Comparison of ENCODE assay signal across 27 cellular contexts in the genomic region with DNA sequence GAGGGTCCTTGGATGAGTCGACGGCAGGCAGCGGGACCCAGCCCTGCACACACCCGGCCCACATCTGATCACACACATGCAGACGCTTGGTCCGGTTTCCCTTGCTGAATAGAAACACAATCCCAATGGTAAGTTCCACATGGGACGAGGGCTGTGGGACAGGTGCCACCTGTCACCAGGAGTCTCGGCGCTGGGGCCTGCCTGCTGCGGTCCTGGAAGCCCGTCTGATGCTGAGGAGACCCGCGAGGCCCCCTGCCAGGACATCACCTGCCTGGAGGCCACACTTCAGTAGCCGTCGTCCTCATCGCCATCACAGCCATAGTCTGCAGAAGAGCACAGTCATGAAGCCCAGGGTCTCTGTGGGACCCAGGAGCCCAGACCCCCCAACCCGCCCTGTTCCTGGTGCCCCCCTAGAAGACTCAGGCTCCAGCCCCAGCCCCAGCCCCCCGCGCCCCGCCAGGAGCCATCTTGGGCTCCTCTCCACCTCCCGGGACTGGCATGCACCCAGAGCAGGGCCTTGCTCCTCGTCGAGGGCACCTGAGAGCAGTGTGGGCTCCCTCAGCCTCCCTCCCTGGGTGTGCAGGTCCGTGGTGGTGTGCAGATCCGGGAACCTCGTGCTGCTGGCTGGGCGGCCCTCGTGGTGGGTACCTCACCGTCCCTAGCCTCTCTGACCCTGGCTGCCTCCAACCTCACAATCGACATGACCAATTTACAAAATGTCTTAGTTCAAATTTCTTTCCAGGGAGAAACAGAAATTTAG.
"Had no signal": no experiment of that assay in that cellular context is flagged by ENCODE, and none has a peak within 500 bp of the region (broad histone marks: within the 10 kb centered on the region; RNA-seq: fewer than 3 reads in every experiment).

No MANE protein-coding gene starts in this region.

- H3K4me3 Mint-ChIP-seq: mesothelial cell of epicardium; natural killer cell; nephron progenitor cell; neural progenitor cell; stimulated activated naive B cell treated with anti-CD40 and anti-IgM and Interleukin-4, amounts not matched to agents 10 μg/mL and 1 μg/mL and 100 μg/mL, for 72 hours had no signal

- H3K79me2 ChIP-seq: parathyroid adenoma had no signal

- H3K9me3 Mint-ChIP-seq: mesothelial cell of epicardium; naive B cell; natural killer cell; nephron progenitor cell; neural progenitor cell; stimulated activated naive B cell treated with anti-CD40 and anti-IgM and Interleukin-4, amounts not matched to agents 10 μg/mL and 1 μg/mL and 100 μg/mL, for 72 hours had no signal

- H3K27ac ChIP-seq: left ventricle myocardium inferior, neural progenitor cell, neutrophil, parathyroid adenoma, psoas muscle, skin epidermis, stomach, thoracic aorta, tibial artery, upper lobe of right lung had no signal

- H3K36me3 ChIP-seq: neural progenitor cell had no signal

- H3K4me1 Mint-ChIP-seq: mesothelial cell of epicardium had no signal

- FAIRE-seq: urothelium cell line had no signal

- H3K4me2 ChIP-seq: neural progenitor cell had no signal

- H3K9me3 ChIP-seq: left ventricle myocardium inferior, neutrophil, psoas muscle, stomach, thoracic aorta, tibial artery, upper lobe of right lung had no signal

- H2AFZ ChIP-seq: neural progenitor cell, parathyroid adenoma had no signal

- H3K27me3 Mint-ChIP-seq: naive B cell; stimulated activated naive B cell treated with anti-CD40 and anti-IgM and Interleukin-4, amounts not matched to agents 10 μg/mL and 1 μg/mL and 100 μg/mL, for 72 hours had no signal

- H3K36me3 Mint-ChIP-seq: naive B cell, natural killer cell had no signal

- H3K4me1 ChIP-seq: neural progenitor cell had no signal

- DNase-seq: islet precursor cell; left ventricle myocardium inferior; mesendoderm; naive B cell; natural killer cell; nephron progenitor cell; occipital lobe; stimulated activated CD4-positive, alpha-beta T cell treated with anti-CD3 and anti-CD28 coated beads, Interleukin-12 subunit alpha, Interleukin-12 subunit beta, amount 100 ng/mL, for 4 hours; stimulated activated CD4-positive, alpha-beta T cell treated with anti-CD3 and anti-CD28 coated beads, Interleukin-15, amount 100 ng/mL, for 24 hours; stimulated activated CD4-positive, alpha-beta T cell treated with anti-CD3 and anti-CD28 coated beads, Interleukin-2, amount 100 ng/mL, for 24 hours; stimulated activated CD4-positive, alpha-beta T cell treated with anti-CD3 and anti-CD28 coated beads, Interleukin-4, amount 100 ng/mL, for 1 hour; stimulated activated naive B cell treated with anti-CD40 and anti-IgM and Interleukin-4, amounts not matched to agents 10 μg/mL and 1 μg/mL and 100 μg/mL, for 72 hours; stimulated activated naive CD8-positive, alpha-beta T cell treated with anti-CD3 and anti-CD28 coated beads, Interleukin-15, Interleukin-2, amounts not matched to agents 100 U/mL and 50 U/mL, for 24 hours; stomach; tibial artery; trophoblast cell; upper lobe of right lung had no signal

- H3K4me3 ChIP-seq: left ventricle myocardium inferior, lung, neural progenitor cell, psoas muscle, skin epidermis, stomach, thoracic aorta, tibial artery, upper lobe of right lung had no signal

- ATAC-seq: psoas muscle; sciatic nerve; stimulated activated naive B cell treated with anti-CD40 and anti-IgM and Interleukin-4, amounts not matched to agents 10 μg/mL and 1 μg/mL and 100 μg/mL, for 72 hours; stimulated activated naive CD8-positive, alpha-beta T cell treated with anti-CD3 and anti-CD28 coated beads, Interleukin-15, Interleukin-2, amounts not matched to agents 100 U/mL and 50 U/mL, for 24 hours; upper lobe of right lung had no signal

- H3K27me3 ChIP-seq: neural progenitor cell, stomach, tibial artery, upper lobe of right lung had no signal

- H3K9ac ChIP-seq: neural progenitor cell, parathyroid adenoma had no signal

- H3K27ac Mint-ChIP-seq: mesothelial cell of epicardium; naive B cell; natural killer cell; nephron progenitor cell; neural progenitor cell; stimulated activated naive B cell treated with anti-CD40 and anti-IgM and Interleukin-4, amounts not matched to agents 10 μg/mL and 1 μg/mL and 100 μg/mL, for 72 hours had no signal
